ENCODE assay signal across 10 cellular contexts in genomic region chr3:142929109-142929508, GRCh38. TPM values are rescaled to one million over a fixed set of nuclear protein-coding genes. Genes with fewer than 3 reads are reported as not detected.
DNase-seq lines count a peak whose midpoint lies in the region; ATAC-seq and TF ChIP-seq lines count a peak whose summit lies in the region.
"Had no signal": no experiment of that assay in that cellular context is flagged by ENCODE, and none has a peak within 500 bp of the region (broad histone marks: within the 10 kb centered on the region; RNA-seq: fewer than 3 reads in every experiment).

No MANE protein-coding gene starts in this region.

- peak; percentile 53 for TF ChIP-seq CTCF in WTC11 (IDR thresholded peaks at IDR 0.05)
- TF ChIP-seq CTCF in foreskin keratinocyte (conservative IDR thresholded peaks at IDR 0.05), result peak; percentile 83
- peak in 2 of 4 experiments; percentile 21 to 24 for TF ChIP-seq CTCF in prostate gland (IDR thresholded peaks at IDR 0.05)

- peak; percentile 48 to 52 for ATAC-seq in CD4-positive, CD25-positive, alpha-beta regulatory T cell (ENCODE audit: low read depth in 2 of 2)
- ATAC-seq in GM19452 (IDR thresholded peaks at IDR 0.05; ENCODE audit: unreplicated experiment) (peak; percentile 56), WTC11 (peak; percentile 72), foreskin keratinocyte (peak; percentile 68)

- no peak overlapping the region for H3K4me3 Mint-ChIP-seq in CD4-positive, CD25-positive, alpha-beta regulatory T cell
- H3K4me3 Mint-ChIP-seq in WTC11 (no peak overlapping the region), immature natural killer cell (no peak overlapping the region)

- H3K4me3 ChIP-seq in CD4-positive, CD25-positive, alpha-beta regulatory T cell (ENCODE audit: low read depth, low read length), result no peak overlapping the region
- H3K4me3 ChIP-seq in prostate gland, result no peak overlapping the region

- peaks cover 37% of the 10 kb centered on the region for H3K27me3 Mint-ChIP-seq in CD4-positive, CD25-positive, alpha-beta regulatory T cell
- H3K27me3 Mint-ChIP-seq in WTC11 (ENCODE audit: low read depth), result no peaks in the 10 kb centered on the region
- H3K27me3 Mint-ChIP-seq in immature natural killer cell (ENCODE audit: low read depth in 3 of 3), result peaks cover 0 to 9% (median 5%) of the 10 kb centered on the region in 3 donors

- no peaks in the 10 kb centered on the region for H3K36me3 Mint-ChIP-seq in CD4-positive, CD25-positive, alpha-beta regulatory T cell
- H3K36me3 Mint-ChIP-seq in WTC11, result peaks cover 3% of the 10 kb centered on the region; the same call in 1 of the 2 replicates
- H3K36me3 Mint-ChIP-seq in immature natural killer cell, result no peaks in the 10 kb centered on the region

- CTCF ChIA-PET in WTC11 (lab: Charles Lee), result interaction anchor here (0.6 to 3.5 kb wide), 8 partner anchors 9 to 327 kb away, joined by 3 to 26 read pairs (median 4); partner anchors contain the start of gene PAQR9

- H3K36me3 ChIP-seq in CD4-positive, CD25-positive, alpha-beta regulatory T cell (ENCODE audit: control insufficient read depth, insufficient read depth, low read length), result no peaks in the 10 kb centered on the region
- no peaks in the 10 kb centered on the region for H3K36me3 ChIP-seq in prostate gland

- H3K27me3 ChIP-seq in CD4-positive, CD25-positive, alpha-beta regulatory T cell (ENCODE audit: control insufficient read depth, insufficient read depth, low read length), result peaks cover 18% of the 10 kb centered on the region
- H3K27me3 ChIP-seq in foreskin keratinocyte (no peaks in the 10 kb centered on the region), prostate gland (replicated peaks; ENCODE audit: insufficient read depth) (no peaks in the 10 kb centered on the region)

- peaks cover 0 to under 1% of the 10 kb centered on the region in 2 experiments for H3K9me3 ChIP-seq in CD4-positive, CD25-positive, alpha-beta regulatory T cell (ENCODE audit: control insufficient read depth in 2 of 2, low read length in 2 of 2)
- no peaks in the 10 kb centered on the region for H3K9me3 ChIP-seq in prostate gland

- no peak overlapping the region for H3K27ac ChIP-seq in CD4-positive, CD25-positive, alpha-beta regulatory T cell (ENCODE audit: insufficient read depth, low read length, poor library complexity, severe bottlenecking)
- H3K27ac ChIP-seq in foreskin keratinocyte, result no peak overlapping the region
- H3K27ac ChIP-seq in prostate gland, result no peak overlapping the region
- H3K27ac ChIP-seq: epithelial cell of prostate had no signal

- no peaks in the 10 kb centered on the region for H3K4me1 Mint-ChIP-seq in CD4-positive, CD25-positive, alpha-beta regulatory T cell
- peaks cover 8% of the 10 kb centered on the region for H3K4me1 Mint-ChIP-seq in WTC11
- H3K4me1 Mint-ChIP-seq in immature natural killer cell, result no peaks in the 10 kb centered on the region

- no peaks in the 10 kb centered on the region for H3K4me1 ChIP-seq in CD4-positive, CD25-positive, alpha-beta regulatory T cell (ENCODE audit: control insufficient read depth, insufficient read depth, low read length, poor library complexity, severe bottlenecking)
- peaks cover 14% of the 10 kb centered on the region for H3K4me1 ChIP-seq in foreskin keratinocyte
- no peaks in the 10 kb centered on the region for H3K4me1 ChIP-seq in prostate gland (replicated peaks)

- intact Hi-C loops in prostate gland (cut with DNase I), result no loop called here

- peak; percentile 19 to 72 (median 32) for DNase-seq in CD4-positive, CD25-positive, alpha-beta regulatory T cell
- DNase-seq in NCI-H146 (lab: John Stamatoyannopoulos, UW), result peak; percentile 78
- peak; percentile 71 for DNase-seq in WTC11 (ENCODE audit: low spot score)
- DNase-seq in foreskin keratinocyte, result peak in 1 of 2 donors; percentile 52
- peak; percentile 41 for DNase-seq in stimulated activated CD4-positive, alpha-beta T cell treated with anti-CD3 and anti-CD28 coated beads, Interleukin-4, amount 100 ng/mL, for 1 hour
- no peak for DNase-seq in prostate gland (ENCODE audit: low spot score)
- DNase-seq in immature natural killer cell, result no peak

- H3K9me3 Mint-ChIP-seq in CD4-positive, CD25-positive, alpha-beta regulatory T cell, result peaks cover 0 to 5% (median 0%) of the 10 kb centered on the region in 7 donors
- H3K9me3 Mint-ChIP-seq in WTC11, result peaks cover 10% of the 10 kb centered on the region
- peaks cover 0 to 6% (median 0%) of the 10 kb centered on the region in 6 donors for H3K9me3 Mint-ChIP-seq in immature natural killer cell

- WGBS in prostate gland, result 35% methylated on average over 3 of the region's 3 CpGs

- no peak overlapping the region for H3K27ac Mint-ChIP-seq in CD4-positive, CD25-positive, alpha-beta regulatory T cell
- H3K27ac Mint-ChIP-seq in WTC11 (no peak overlapping the region), immature natural killer cell (no peak overlapping the region)

- POLR2A ChIA-PET in WTC11 (lab: Charles Lee), result interaction anchor here (0.7 kb wide), 1 partner anchor 28 kb away, joined by 3 read pairs; no protein-coding TSS in a partner anchor

- TF ChIP-seq POLR2A in prostate gland (IDR thresholded peaks at IDR 0.05), result no peak

TF ChIP-seq in WTC11, 78 proteins besides CTCF, POLR2A, EP300 and RAD21 (continues in another document):
- TF ChIP-seq, protein P1, sequence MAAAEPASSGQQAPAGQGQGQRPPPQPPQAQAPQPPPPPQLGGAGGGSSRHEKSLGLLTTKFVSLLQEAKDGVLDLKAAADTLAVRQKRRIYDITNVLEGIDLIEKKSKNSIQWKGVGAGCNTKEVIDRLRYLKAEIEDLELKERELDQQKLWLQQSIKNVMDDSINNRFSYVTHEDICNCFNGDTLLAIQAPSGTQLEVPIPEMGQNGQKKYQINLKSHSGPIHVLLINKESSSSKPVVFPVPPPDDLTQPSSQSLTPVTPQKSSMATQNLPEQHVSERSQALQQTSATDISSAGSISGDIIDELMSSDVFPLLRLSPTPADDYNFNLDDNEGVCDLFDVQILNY (CRISPR knock-in tag; IDR thresholded peaks at IDR 0.05), result no peak
- TF ChIP-seq ESRRA (CRISPR knock-in tag; IDR thresholded peaks at IDR 0.05; ENCODE audit: borderline replicate concordance), result no peak
- no peak for TF ChIP-seq TEAD4 (CRISPR knock-in tag; IDR thresholded peaks at IDR 0.05)
- TF ChIP-seq HMGXB4 (CRISPR knock-in tag; IDR thresholded peaks at IDR 0.05), result no peak
- no peak for TF ChIP-seq AFF4 (CRISPR knock-in tag; IDR thresholded peaks at IDR 0.05; ENCODE audit: borderline replicate concordance)

RNA-seq across cellular contexts. Expression of gene PAQR9, which starts 34.4 kb away (rescaled TPM):
- total RNA-seq in CD4-positive, CD25-positive, alpha-beta regulatory T cell, result not detected
- polyA plus RNA-seq in CD4-positive, CD25-positive, alpha-beta regulatory T cell, result not detected
- 2.0 to 2.5 TPM (median 2.4 TPM) in 3 replicates for total RNA-seq in WTC11 (2021)
- not detected in 2 replicates for total RNA-seq in foreskin keratinocyte
- not detected in 2 replicates for polyA plus RNA-seq in foreskin keratinocyte
- 1 to 10 TPM in 1 of 2 donors, not detected in 1; 6.2 TPM for total RNA-seq in prostate gland
- polyA plus RNA-seq in immature natural killer cell, result not detected
- total RNA-seq: urinary bladder had no signal

RNA-seq across cellular contexts. Expression of gene PCOLCE2, which starts 40.2 kb away (rescaled TPM):
- total RNA-seq in CD4-positive, CD25-positive, alpha-beta regulatory T cell, result not detected
- not detected for polyA plus RNA-seq in CD4-positive, CD25-positive, alpha-beta regulatory T cell
- 13.5 to 13.7 TPM (median 13.7 TPM) in 3 replicates for total RNA-seq in WTC11 (2021)
- 3.0 and 3.7 TPM in 2 replicates for total RNA-seq in foreskin keratinocyte
- 2.4 and 3.3 TPM in 2 replicates for polyA plus RNA-seq in foreskin keratinocyte
- total RNA-seq in prostate gland, result 10 to 100 TPM; 11.0 to 14.2 TPM
- not detected for polyA plus RNA-seq in immature natural killer cell

Comparison
In these comparisons a context has a peak if more than half of its experiments do, and no peak if none do; other contexts are left out.
1. DNase-seq: peak in CD4-positive, CD25-positive, alpha-beta regulatory T cell (3 of 3), NCI-H146 (single experiment), WTC11 (single experiment) and stimulated activated CD4-positive, alpha-beta T cell treated with anti-CD3 and anti-CD28 coated beads, Interleukin-4, amount 100 ng/mL, for 1 hour (single experiment); none in prostate gland (single experiment) and immature natural killer cell (0 of 3).
2. Peak in every context shown above with its lines, with median percentiles within 50 percentile points of each other: ATAC-seq.